In the genomic region with DNA sequence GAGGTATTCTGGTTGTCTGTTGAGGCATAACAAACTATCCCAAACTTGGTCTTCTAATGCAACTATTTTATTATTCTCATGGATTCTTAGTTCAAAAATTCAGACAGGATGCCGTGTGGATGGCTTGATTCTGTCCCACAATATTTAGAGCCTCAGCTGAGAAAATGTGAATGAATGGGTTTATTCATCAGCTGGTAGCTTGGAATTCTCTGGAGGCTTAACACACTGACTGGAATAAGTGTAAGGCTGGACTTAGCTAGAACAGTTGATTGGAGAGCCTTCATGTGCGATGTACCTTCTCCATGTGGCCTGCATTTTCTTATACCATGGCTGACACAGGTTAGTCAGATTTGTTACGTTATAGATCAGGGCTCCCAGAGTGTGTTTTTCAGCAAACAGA, we compare ENCODE assay signal across 20 cellular contexts. TPM values are rescaled to one million over a fixed set of nuclear protein-coding genes. Genes with fewer than 3 reads are reported as not detected.
DNase-seq lines count a peak whose midpoint lies in the region; ATAC-seq lines count a peak whose summit lies in the region.
"Had no signal": no experiment of that assay in that cellular context is flagged by ENCODE, and none has a peak within 500 bp of the region (broad histone marks: within the 10 kb centered on the region; RNA-seq: fewer than 3 reads in every experiment).

No MANE protein-coding gene starts in this region.

- no peaks in the 10 kb centered on the region for H3K79me2 ChIP-seq in Karpas-422 (ENCODE audit: low read length)

- no peak overlapping the region for H3K4me3 ChIP-seq in Karpas-422 (ENCODE audit: low read length)
- H3K4me3 ChIP-seq: GM23248 had no signal

- H3K27ac ChIP-seq in Karpas-422 (ENCODE audit: low read length): no peak overlapping the region
- H3K27ac ChIP-seq: GM23248 had no signal

- no peak overlapping the region for H3K4me2 ChIP-seq in Karpas-422 (ENCODE audit: low read depth, low read length, poor library complexity, severe bottlenecking)

- no peaks in the 10 kb centered on the region for H3K36me3 ChIP-seq in Karpas-422 (ENCODE audit: insufficient read depth, low read length)

- ATAC-seq in sciatic nerve (peak; percentile 61), HG03280 (IDR thresholded peaks at IDR 0.05; ENCODE audit: unreplicated experiment) (no peak), left ventricle myocardium superior (no peak)

- no peaks in the 10 kb centered on the region for H3K4me1 ChIP-seq in Karpas-422 (ENCODE audit: low read length)

- in situ Hi-C loops in SK-MEL-5 (cut with HindIII; ENCODE audit: low pct_unique_long_range_greater_than_20kb, low sequenced_read_pairs): no loop called here

- no peaks in the 10 kb centered on the region for H4K20me1 ChIP-seq in Karpas-422 (ENCODE audit: insufficient read depth, low read depth, low read length)

- intact Hi-C loops in sciatic nerve (cut with DNase I) (no loop called here), left ventricle myocardium superior (cut with micrococcal nuclease) (no loop called here)

- no peak overlapping the region for H2AFZ ChIP-seq in Karpas-422 (ENCODE audit: low read length)
- H2AFZ ChIP-seq: GM23248 had no signal

- no peaks in the 10 kb centered on the region for H3K9me3 ChIP-seq in Karpas-422 (ENCODE audit: low read length)

- H3K9ac ChIP-seq in Karpas-422 (ENCODE audit: low read length): no peak overlapping the region
- H3K9ac ChIP-seq: GM23248 had no signal

- no peaks in the 10 kb centered on the region for H3K27me3 ChIP-seq in Karpas-422 (ENCODE audit: low read length)

- DNase-seq in SK-MEL-5 (ENCODE audit: low read depth, low spot score): peak; percentile 83
- DNase-seq in medulla oblongata (ENCODE audit: extremely low spot score): peak; percentile 4
- no peak for DNase-seq in sciatic nerve (ENCODE audit: low spot score)
- no peak for DNase-seq in Karpas-422
- DNase-seq in left ventricle myocardium superior: no peak
- DNase-seq: C1 segment of cervical spinal cord; CD4-positive, alpha-beta memory T cell; DMS 273 treated with DMSO at 0.1 percent for 48 hours; DMS53; DMS79 treated with DMSO at 0.1 percent for 48 hours; GF-D8; GM23248; H7; HCEC 1CT had no signal

- H3K9me2 ChIP-seq in Karpas-422 (replicated peaks; ENCODE audit: insufficient read depth, low read length): no peaks in the 10 kb centered on the region

RNA-seq across cellular contexts. Expression of a gene that starts 30.8 kb away (rescaled TPM):
- total RNA-seq in SK-MEL-5 (2014; rRNA removed; shearing (Covaris generic)): 0.64 and 1.4 TPM in 2 replicates
- polyA plus RNA-seq in SK-MEL-5 (2015; cell fraction: cytosol; rRNA removed): 0.48 and 0.60 TPM in 2 replicates
- 3.0 and 5.7 TPM in 2 replicates for polyA plus RNA-seq in SK-MEL-5 (2015; cell fraction: nucleus; rRNA removed)
- 9.6 TPM for total RNA-seq in sciatic nerve
- total RNA-seq in Karpas-422 (2014; rRNA removed; shearing (Covaris generic); ENCODE audit: low replicate concordance): 0.48 and 0.90 TPM in 2 replicates
- total RNA-seq in left ventricle myocardium superior: 93.4 TPM
- total RNA-seq: A172; A673; CD4-positive, alpha-beta memory T cell; Daoy; G401; GM23248; H7 had no signal
- polyA plus RNA-seq: BJ, GM23248 had no signal

Comparison
In these comparisons a context has a peak if more than half of its experiments do, and no peak if none do; other contexts are left out.
1. DNase-seq: peak in SK-MEL-5 (single experiment) and medulla oblongata (single experiment); none in sciatic nerve (single experiment), Karpas-422 (single experiment) and left ventricle myocardium superior (single experiment).